In genomic region chr2:127208313-127208712, GRCh38 we compare ENCODE assay signal across 14 cellular contexts. TPM values are rescaled to one million over a fixed set of nuclear protein-coding genes. Genes with fewer than 3 reads are reported as not detected.
DNase-seq lines count a peak whose midpoint lies in the region; ATAC-seq and TF ChIP-seq lines count a peak whose summit lies in the region.
"Had no signal": no experiment of that assay in that cellular context is flagged by ENCODE, and none has a peak within 500 bp of the region (broad histone marks: within the 10 kb centered on the region; RNA-seq: fewer than 3 reads in every experiment).

No MANE protein-coding gene starts in this region.

- no peak overlapping the region for H2AK5ac ChIP-seq in IMR-90 (ENCODE audit: low read depth, low read length)

- no peaks in the 10 kb centered on the region; the same call in 1 of the 2 replicates for H3K9me3 ChIP-seq in IMR-90 (ENCODE audit: control insufficient read depth, insufficient read depth, low read length)

- H2AFZ ChIP-seq in IMR-90 (replicated peaks; ENCODE audit: low read length, poor library complexity): no peak overlapping the region

- POLR2A ChIA-PET in IMR-90 (lab: Charles Lee; ENCODE audit: unreplicated experiment): no interaction called here

- H2AK9ac ChIP-seq in IMR-90 (replicated peaks; ENCODE audit: low read depth, low read length, poor library complexity): no peak overlapping the region

- H3K9ac ChIP-seq in IMR-90 (ENCODE audit: low read depth, low read length): no peak overlapping the region

- no peaks in the 10 kb centered on the region for H3K9me1 ChIP-seq in IMR-90 (ENCODE audit: insufficient read depth, low read length)

- no peak overlapping the region for H2BK120ac ChIP-seq in IMR-90 (ENCODE audit: low read depth, low read length)

- H3K56ac ChIP-seq in IMR-90 (ENCODE audit: extremely low read depth, insufficient read depth, low read length): no peak overlapping the region

- H3K9me3 Mint-ChIP-seq in activated naive CD8-positive, alpha-beta T cell treated with anti-CD3 and anti-CD28 coated beads, Interleukin-2, amount 50 U/mL, for 24 hours: no peaks in the 10 kb centered on the region
- no peaks in the 10 kb centered on the region for H3K9me3 Mint-ChIP-seq in activated naive CD4-positive, alpha-beta T cell treated with anti-CD3 and anti-CD28 coated beads for 36 hours
- H3K9me3 Mint-ChIP-seq: activated naive CD4-positive, alpha-beta T cell treated with anti-CD3 and anti-CD28 coated beads, Interleukin-2, amount 50 U/mL, for 24 hours; immature natural killer cell had no signal

- H2BK20ac ChIP-seq in IMR-90 (ENCODE audit: low read depth, low read length): no peak overlapping the region

- no peaks in the 10 kb centered on the region for H3K79me1 ChIP-seq in IMR-90 (ENCODE audit: low read depth in 1 of 2, low read length in 2 of 2)

- H3K4me3 ChIP-seq in AG10803 (ENCODE audit: low read length) (no peak overlapping the region), IMR-90 (ENCODE audit: insufficient read depth, low read depth, low read length) (no peak overlapping the region)

- DNase-seq in AG10803 (ENCODE audit: low read depth) (peak; percentile 33), IMR-90 (peak; percentile 19), NCI-H526 treated with DMSO at 0.1 percent for 48 hours (lab: John Stamatoyannopoulos, UW) (peak; percentile 63), foreskin keratinocyte (peak in 1 of 2 donors; percentile 42), HK-2 (ENCODE audit: unreplicated experiment) (no peak), hippocampal formation (lab: John Stamatoyannopoulos, UW) (no peak)
- no peak for DNase-seq in activated naive CD8-positive, alpha-beta T cell treated with anti-CD3 and anti-CD28 coated beads, Interleukin-2, amount 50 U/mL, for 24 hours
- DNase-seq in activated naive CD4-positive, alpha-beta T cell treated with anti-CD3 and anti-CD28 coated beads for 36 hours: no peak
- DNase-seq: activated CD4-positive, alpha-beta T cell treated with anti-CD3 and anti-CD28 coated beads for 36 hours; immature natural killer cell; KBM-7; stimulated activated CD4-positive, alpha-beta T cell treated with anti-CD3 and anti-CD28 coated beads, Interleukin-1b, Interleukin-23, amount 100 ng/mL, for 48 hours had no signal

- H4K20me1 ChIP-seq in IMR-90 (ENCODE audit: insufficient read depth, low read length): no peaks in the 10 kb centered on the region

- no peak for TF ChIP-seq POLR2A in IMR-90 (IDR thresholded peaks at IDR 0.05; ENCODE audit: low read depth, low read length)

- H2BK5ac ChIP-seq in IMR-90 (ENCODE audit: low read depth, low read length, poor library complexity, severe bottlenecking): no peak overlapping the region

- H3K27ac ChIP-seq in IMR-90 (ENCODE audit: insufficient read depth, low read length) (no peak overlapping the region), foreskin keratinocyte (no peak overlapping the region)

- H3K36me3 ChIP-seq in IMR-90 (ENCODE audit: control insufficient read depth, insufficient read depth, low read length): no peaks in the 10 kb centered on the region

- H3K4me1 ChIP-seq in IMR-90 (ENCODE audit: control insufficient read depth, insufficient read depth, low read length): no peaks in the 10 kb centered on the region; the same call in 1 of the 2 replicates
- peaks cover 5% of the 10 kb centered on the region for H3K4me1 ChIP-seq in foreskin keratinocyte

- H3K14ac ChIP-seq in IMR-90 (replicated peaks; ENCODE audit: low read depth, low read length): no peak overlapping the region

- H3K27me3 ChIP-seq in IMR-90 (ENCODE audit: control insufficient read depth, insufficient read depth, low read length): peaks cover 15% of the 10 kb centered on the region
- H3K27me3 ChIP-seq in foreskin keratinocyte: no peaks in the 10 kb centered on the region

- intact Hi-C loops in IMR-90 (cut with micrococcal nuclease): no loop called here
- intact Hi-C loops in activated naive CD4-positive, alpha-beta T cell treated with anti-CD3 and anti-CD28 coated beads for 36 hours (cut with micrococcal nuclease): no loop called here

- no peak for TF ChIP-seq RAD21 in IMR-90 (IDR thresholded peaks at IDR 0.05; ENCODE audit: low read length)

- H4K8ac ChIP-seq in IMR-90 (ENCODE audit: low read depth in 2 of 2, low read length in 2 of 2): no peak overlapping the region

- H4K5ac ChIP-seq in IMR-90 (ENCODE audit: low read depth, low read length): no peak overlapping the region

- no peak for TF ChIP-seq CTCF in AG10803 (conservative IDR thresholded peaks at IDR 0.05; ENCODE audit: low read length)
- no peak for TF ChIP-seq CTCF in IMR-90 (conservative IDR thresholded peaks at IDR 0.05; ENCODE audit: low read depth, low read length)
- no peak for TF ChIP-seq CTCF in foreskin keratinocyte (conservative IDR thresholded peaks at IDR 0.05)

- no peaks in the 10 kb centered on the region for H3K4me1 Mint-ChIP-seq in activated naive CD8-positive, alpha-beta T cell treated with anti-CD3 and anti-CD28 coated beads, Interleukin-2, amount 50 U/mL, for 24 hours
- no peaks in the 10 kb centered on the region for H3K4me1 Mint-ChIP-seq in activated naive CD4-positive, alpha-beta T cell treated with anti-CD3 and anti-CD28 coated beads for 36 hours (ENCODE audit: low read depth)
- H3K4me1 Mint-ChIP-seq: activated CD4-positive, alpha-beta T cell treated with anti-CD3 and anti-CD28 coated beads for 36 hours; activated naive CD4-positive, alpha-beta T cell treated with anti-CD3 and anti-CD28 coated beads, Interleukin-2, amount 50 U/mL, for 24 hours; immature natural killer cell had no signal

- ATAC-seq in IMR-90 (ENCODE audit: low read depth) (peak; percentile 73), foreskin keratinocyte (peak; percentile 75)
- ATAC-seq in activated naive CD8-positive, alpha-beta T cell treated with anti-CD3 and anti-CD28 coated beads, Interleukin-2, amount 50 U/mL, for 24 hours: no peak
- ATAC-seq: activated CD4-positive, alpha-beta T cell treated with anti-CD3 and anti-CD28 coated beads for 36 hours; Right ventricle myocardium inferior had no signal

- CTCF ChIA-PET in IMR-90 (lab: Yijun Ruan, JAX): no interaction called here
- CTCF ChIA-PET in activated naive CD4-positive, alpha-beta T cell treated with anti-CD3 and anti-CD28 coated beads for 36 hours (lab: Charles Lee): interaction anchor here (1.7 kb wide), 1 partner anchor 11 kb away, joined by 4 read pairs; no protein-coding TSS in a partner anchor

- H4K91ac ChIP-seq in IMR-90 (ENCODE audit: insufficient read depth, low read depth, low read length): no peak overlapping the region

- in situ Hi-C loops in IMR-90 (cut with MboI; ENCODE audit: low sequenced_read_pairs): no loop called here

- H3K4me2 ChIP-seq in IMR-90 (ENCODE audit: low read depth, low read length): no peak overlapping the region

- H3K4ac ChIP-seq in IMR-90 (ENCODE audit: low read depth, low read length): no peak overlapping the region

- no peak overlapping the region for H3K23ac ChIP-seq in IMR-90 (ENCODE audit: low read depth, low read length)

- no peaks in the 10 kb centered on the region for H3K36me3 Mint-ChIP-seq in activated naive CD8-positive, alpha-beta T cell treated with anti-CD3 and anti-CD28 coated beads, Interleukin-2, amount 50 U/mL, for 24 hours (ENCODE audit: low read depth)
- no peaks in the 10 kb centered on the region for H3K36me3 Mint-ChIP-seq in activated naive CD4-positive, alpha-beta T cell treated with anti-CD3 and anti-CD28 coated beads for 36 hours (ENCODE audit: low read depth)
- H3K36me3 Mint-ChIP-seq: immature natural killer cell had no signal

- dilution Hi-C loops in IMR-90 (cut with HindIII; ENCODE audit: low sequenced_read_pairs, unreplicated experiment): no loop called here

- no TSS peak for BruUV-seq in IMR-90 (replicated peaks; lab: Mats Ljungman, UMichigan)

- peaks cover 46% of the 10 kb centered on the region for H3K27me3 Mint-ChIP-seq in activated naive CD8-positive, alpha-beta T cell treated with anti-CD3 and anti-CD28 coated beads, Interleukin-2, amount 50 U/mL, for 24 hours
- peaks cover 38% of the 10 kb centered on the region for H3K27me3 Mint-ChIP-seq in activated naive CD4-positive, alpha-beta T cell treated with anti-CD3 and anti-CD28 coated beads for 36 hours (ENCODE audit: low read depth)

- H3K4me3 Mint-ChIP-seq in activated naive CD8-positive, alpha-beta T cell treated with anti-CD3 and anti-CD28 coated beads, Interleukin-2, amount 50 U/mL, for 24 hours: no peak overlapping the region
- no peak overlapping the region for H3K4me3 Mint-ChIP-seq in activated naive CD4-positive, alpha-beta T cell treated with anti-CD3 and anti-CD28 coated beads for 36 hours
- H3K4me3 Mint-ChIP-seq: activated CD4-positive, alpha-beta T cell treated with anti-CD3 and anti-CD28 coated beads for 36 hours; activated naive CD4-positive, alpha-beta T cell treated with anti-CD3 and anti-CD28 coated beads, Interleukin-2, amount 50 U/mL, for 24 hours; immature natural killer cell had no signal

- no peak overlapping the region for H3K27ac Mint-ChIP-seq in activated naive CD8-positive, alpha-beta T cell treated with anti-CD3 and anti-CD28 coated beads, Interleukin-2, amount 50 U/mL, for 24 hours
- no peak overlapping the region for H3K27ac Mint-ChIP-seq in activated naive CD4-positive, alpha-beta T cell treated with anti-CD3 and anti-CD28 coated beads for 36 hours
- H3K27ac Mint-ChIP-seq: activated CD4-positive, alpha-beta T cell treated with anti-CD3 and anti-CD28 coated beads for 36 hours; activated naive CD4-positive, alpha-beta T cell treated with anti-CD3 and anti-CD28 coated beads, Interleukin-2, amount 50 U/mL, for 24 hours; immature natural killer cell had no signal

- no peak overlapping the region for H3K18ac ChIP-seq in IMR-90 (ENCODE audit: low read depth, low read length)

- H2BK15ac ChIP-seq in IMR-90 (ENCODE audit: low read depth, low read length): no peak overlapping the region

- no CpG with 5 or more reads among the region's 4 CpGs for WGBS in IMR-90 (ENCODE audit: extremely low coverage in 2 of 2, insufficient read length in 1 of 2), 2 experiments

TF ChIP-seq in IMR-90, 13 proteins besides CTCF, POLR2A, EP300 and RAD21 (continues in another document):
- TF ChIP-seq CEBPB (IDR thresholded peaks at IDR 0.05; ENCODE audit: low read depth, low read length) (no peak), FOS (IDR thresholded peaks at IDR 0.05; ENCODE audit: low read depth, low read length) (no peak), MAFK (IDR thresholded peaks at IDR 0.05; ENCODE audit: low read depth, low read length) (no peak), SMC3 (IDR thresholded peaks at IDR 0.05; ENCODE audit: low read depth, low read length) (no peak), MAZ (IDR thresholded peaks at IDR 0.05; ENCODE audit: borderline replicate concordance, low read depth, low read length) (no peak), RFX5 (IDR thresholded peaks at IDR 0.05; ENCODE audit: low read depth, low read length) (no peak), MXI1 (IDR thresholded peaks at IDR 0.05; ENCODE audit: borderline replicate concordance, low read depth, low read length) (no peak)

RNA-seq across cellular contexts. Expression of gene CYP27C1, which starts 11.8 kb away (rescaled TPM):
- not detected in 2 replicates for total RNA-seq in IMR-90 (2012; rRNA removed)
- not detected in 2 replicates for polyA plus RNA-seq in IMR-90 (2012; rRNA removed)
- polyA plus RNA-seq in IMR-90 (2012; cell fraction: cytosol; rRNA removed): 0.03 TPM in 1 of 2 replicates, not detected in the other
- polyA plus RNA-seq in IMR-90 (2012; cell fraction: nucleus; rRNA removed; ENCODE audit: low replicate concordance): not detected in 2 replicates
- total RNA-seq in foreskin keratinocyte: 5.9 and 6.4 TPM in 2 replicates
- 4.1 and 5.1 TPM in 2 replicates for polyA plus RNA-seq in foreskin keratinocyte
- not detected for total RNA-seq in activated naive CD4-positive, alpha-beta T cell treated with anti-CD3 and anti-CD28 coated beads for 36 hours
- total RNA-seq: activated CD4-positive, alpha-beta T cell treated with anti-CD3 and anti-CD28 coated beads for 36 hours had no signal
- polyA plus RNA-seq: immature natural killer cell had no signal

Comparison
In these comparisons a context has a peak if more than half of its experiments do, and no peak if none do; other contexts are left out.
1. DNase-seq: peak in AG10803 (single experiment), IMR-90 (single experiment) and NCI-H526 treated with DMSO at 0.1 percent for 48 hours (single experiment); none in activated naive CD8-positive, alpha-beta T cell treated with anti-CD3 and anti-CD28 coated beads, Interleukin-2, amount 50 U/mL, for 24 hours (single experiment), HK-2 (single experiment), activated naive CD4-positive, alpha-beta T cell treated with anti-CD3 and anti-CD28 coated beads for 36 hours (single experiment) and hippocampal formation (0 of 2).